In the genomic region with DNA sequence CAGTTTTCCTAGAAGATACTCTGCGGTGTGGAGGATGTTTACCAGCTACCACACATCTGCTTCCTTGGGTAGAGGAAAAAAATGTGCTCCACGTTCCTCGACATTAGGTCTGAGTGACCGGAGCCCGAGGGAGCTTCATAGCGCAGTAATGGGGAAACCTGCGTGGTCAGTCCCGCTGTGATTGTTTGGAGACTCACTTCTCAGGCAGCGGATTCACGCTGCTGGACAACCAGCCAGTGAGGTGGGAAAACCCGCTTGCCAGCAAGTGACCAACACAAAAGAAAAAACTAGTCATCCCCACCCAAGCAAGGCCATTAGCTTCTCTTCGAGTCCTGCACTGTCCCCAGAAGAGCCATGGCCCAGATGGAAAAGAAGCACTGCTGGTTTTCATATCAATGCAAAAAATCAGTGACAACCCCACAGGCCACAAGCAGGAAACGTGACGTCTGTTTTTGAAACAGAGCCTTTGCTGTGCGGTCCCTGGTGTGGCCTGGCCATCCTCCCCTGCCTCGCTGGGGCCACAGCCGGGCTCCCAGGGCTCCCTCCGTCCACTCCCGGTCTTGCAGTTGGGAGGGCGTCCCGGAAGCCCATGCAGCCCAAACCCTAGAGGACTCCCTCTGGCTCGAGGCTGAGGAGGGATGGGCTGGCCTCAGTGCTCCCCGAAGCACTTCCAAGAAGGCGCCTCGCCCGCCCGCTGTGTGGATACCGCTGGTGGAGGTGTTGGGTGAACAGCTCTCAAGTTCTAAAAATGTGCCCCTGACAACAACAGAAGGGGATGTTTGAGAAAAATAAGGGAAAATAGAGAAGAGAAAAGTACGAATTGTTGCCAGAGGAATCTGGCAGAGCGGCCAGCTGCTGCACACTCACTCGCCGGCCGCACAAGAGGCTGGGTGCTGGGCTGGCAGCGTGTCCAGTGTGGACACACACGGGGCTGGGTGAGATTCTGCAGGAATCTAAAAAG, we compare ENCODE assay signal across 1 cellular context.
TF ChIP-seq lines count a peak whose summit lies in the region.

No MANE protein-coding gene starts in this region.

TF ChIP-seq in HepG2, 621 proteins besides CTCF, POLR2A, EP300 and RAD21:
- TF ChIP-seq TP53 (CRISPR knock-in tag; conservative IDR thresholded peaks at IDR 0.05) = no peak
- TF ChIP-seq, protein P1, sequence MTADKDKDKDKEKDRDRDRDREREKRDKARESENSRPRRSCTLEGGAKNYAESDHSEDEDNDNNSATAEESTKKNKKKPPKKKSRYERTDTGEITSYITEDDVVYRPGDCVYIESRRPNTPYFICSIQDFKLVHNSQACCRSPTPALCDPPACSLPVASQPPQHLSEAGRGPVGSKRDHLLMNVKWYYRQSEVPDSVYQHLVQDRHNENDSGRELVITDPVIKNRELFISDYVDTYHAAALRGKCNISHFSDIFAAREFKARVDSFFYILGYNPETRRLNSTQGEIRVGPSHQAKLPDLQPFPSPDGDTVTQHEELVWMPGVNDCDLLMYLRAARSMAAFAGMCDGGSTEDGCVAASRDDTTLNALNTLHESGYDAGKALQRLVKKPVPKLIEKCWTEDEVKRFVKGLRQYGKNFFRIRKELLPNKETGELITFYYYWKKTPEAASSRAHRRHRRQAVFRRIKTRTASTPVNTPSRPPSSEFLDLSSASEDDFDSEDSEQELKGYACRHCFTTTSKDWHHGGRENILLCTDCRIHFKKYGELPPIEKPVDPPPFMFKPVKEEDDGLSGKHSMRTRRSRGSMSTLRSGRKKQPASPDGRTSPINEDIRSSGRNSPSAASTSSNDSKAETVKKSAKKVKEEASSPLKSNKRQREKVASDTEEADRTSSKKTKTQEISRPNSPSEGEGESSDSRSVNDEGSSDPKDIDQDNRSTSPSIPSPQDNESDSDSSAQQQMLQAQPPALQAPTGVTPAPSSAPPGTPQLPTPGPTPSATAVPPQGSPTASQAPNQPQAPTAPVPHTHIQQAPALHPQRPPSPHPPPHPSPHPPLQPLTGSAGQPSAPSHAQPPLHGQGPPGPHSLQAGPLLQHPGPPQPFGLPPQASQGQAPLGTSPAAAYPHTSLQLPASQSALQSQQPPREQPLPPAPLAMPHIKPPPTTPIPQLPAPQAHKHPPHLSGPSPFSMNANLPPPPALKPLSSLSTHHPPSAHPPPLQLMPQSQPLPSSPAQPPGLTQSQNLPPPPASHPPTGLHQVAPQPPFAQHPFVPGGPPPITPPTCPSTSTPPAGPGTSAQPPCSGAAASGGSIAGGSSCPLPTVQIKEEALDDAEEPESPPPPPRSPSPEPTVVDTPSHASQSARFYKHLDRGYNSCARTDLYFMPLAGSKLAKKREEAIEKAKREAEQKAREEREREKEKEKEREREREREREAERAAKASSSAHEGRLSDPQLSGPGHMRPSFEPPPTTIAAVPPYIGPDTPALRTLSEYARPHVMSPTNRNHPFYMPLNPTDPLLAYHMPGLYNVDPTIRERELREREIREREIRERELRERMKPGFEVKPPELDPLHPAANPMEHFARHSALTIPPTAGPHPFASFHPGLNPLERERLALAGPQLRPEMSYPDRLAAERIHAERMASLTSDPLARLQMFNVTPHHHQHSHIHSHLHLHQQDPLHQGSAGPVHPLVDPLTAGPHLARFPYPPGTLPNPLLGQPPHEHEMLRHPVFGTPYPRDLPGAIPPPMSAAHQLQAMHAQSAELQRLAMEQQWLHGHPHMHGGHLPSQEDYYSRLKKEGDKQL (CRISPR knock-in tag; IDR thresholded peaks at IDR 0.05; ENCODE audit: low read depth) = no peak
- TF ChIP-seq NFRKB (IDR thresholded peaks at IDR 0.05) = no peak
- TF ChIP-seq, protein P2, sequence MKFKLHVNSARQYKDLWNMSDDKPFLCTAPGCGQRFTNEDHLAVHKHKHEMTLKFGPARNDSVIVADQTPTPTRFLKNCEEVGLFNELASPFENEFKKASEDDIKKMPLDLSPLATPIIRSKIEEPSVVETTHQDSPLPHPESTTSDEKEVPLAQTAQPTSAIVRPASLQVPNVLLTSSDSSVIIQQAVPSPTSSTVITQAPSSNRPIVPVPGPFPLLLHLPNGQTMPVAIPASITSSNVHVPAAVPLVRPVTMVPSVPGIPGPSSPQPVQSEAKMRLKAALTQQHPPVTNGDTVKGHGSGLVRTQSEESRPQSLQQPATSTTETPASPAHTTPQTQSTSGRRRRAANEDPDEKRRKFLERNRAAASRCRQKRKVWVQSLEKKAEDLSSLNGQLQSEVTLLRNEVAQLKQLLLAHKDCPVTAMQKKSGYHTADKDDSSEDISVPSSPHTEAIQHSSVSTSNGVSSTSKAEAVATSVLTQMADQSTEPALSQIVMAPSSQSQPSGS (CRISPR knock-in tag; IDR thresholded peaks at IDR 0.05) = no peak
- TF ChIP-seq, protein P3, sequence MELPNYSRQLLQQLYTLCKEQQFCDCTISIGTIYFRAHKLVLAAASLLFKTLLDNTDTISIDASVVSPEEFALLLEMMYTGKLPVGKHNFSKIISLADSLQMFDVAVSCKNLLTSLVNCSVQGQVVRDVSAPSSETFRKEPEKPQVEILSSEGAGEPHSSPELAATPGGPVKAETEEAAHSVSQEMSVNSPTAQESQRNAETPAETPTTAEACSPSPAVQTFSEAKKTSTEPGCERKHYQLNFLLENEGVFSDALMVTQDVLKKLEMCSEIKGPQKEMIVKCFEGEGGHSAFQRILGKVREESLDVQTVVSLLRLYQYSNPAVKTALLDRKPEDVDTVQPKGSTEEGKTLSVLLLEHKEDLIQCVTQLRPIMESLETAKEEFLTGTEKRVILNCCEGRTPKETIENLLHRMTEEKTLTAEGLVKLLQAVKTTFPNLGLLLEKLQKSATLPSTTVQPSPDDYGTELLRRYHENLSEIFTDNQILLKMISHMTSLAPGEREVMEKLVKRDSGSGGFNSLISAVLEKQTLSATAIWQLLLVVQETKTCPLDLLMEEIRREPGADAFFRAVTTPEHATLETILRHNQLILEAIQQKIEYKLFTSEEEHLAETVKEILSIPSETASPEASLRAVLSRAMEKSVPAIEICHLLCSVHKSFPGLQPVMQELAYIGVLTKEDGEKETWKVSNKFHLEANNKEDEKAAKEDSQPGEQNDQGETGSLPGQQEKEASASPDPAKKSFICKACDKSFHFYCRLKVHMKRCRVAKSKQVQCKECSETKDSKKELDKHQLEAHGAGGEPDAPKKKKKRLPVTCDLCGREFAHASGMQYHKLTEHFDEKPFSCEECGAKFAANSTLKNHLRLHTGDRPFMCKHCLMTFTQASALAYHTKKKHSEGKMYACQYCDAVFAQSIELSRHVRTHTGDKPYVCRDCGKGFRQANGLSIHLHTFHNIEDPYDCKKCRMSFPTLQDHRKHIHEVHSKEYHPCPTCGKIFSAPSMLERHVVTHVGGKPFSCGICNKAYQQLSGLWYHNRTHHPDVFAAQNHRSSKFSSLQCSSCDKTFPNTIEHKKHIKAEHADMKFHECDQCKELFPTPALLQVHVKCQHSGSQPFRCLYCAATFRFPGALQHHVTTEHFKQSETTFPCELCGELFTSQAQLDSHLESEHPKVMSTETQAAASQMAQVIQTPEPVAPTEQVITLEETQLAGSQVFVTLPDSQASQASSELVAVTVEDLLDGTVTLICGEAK (IDR thresholded peaks at IDR 0.05) = no peak
- TF ChIP-seq, protein P3 (CRISPR knock-in tag; IDR thresholded peaks at IDR 0.05) = no peak
- no peak for TF ChIP-seq POGZ (CRISPR knock-in tag; IDR thresholded peaks at IDR 0.05)
- TF ChIP-seq ZNF160 (CRISPR knock-in tag; IDR thresholded peaks at IDR 0.05) = no peak
- TF ChIP-seq, protein P4, sequence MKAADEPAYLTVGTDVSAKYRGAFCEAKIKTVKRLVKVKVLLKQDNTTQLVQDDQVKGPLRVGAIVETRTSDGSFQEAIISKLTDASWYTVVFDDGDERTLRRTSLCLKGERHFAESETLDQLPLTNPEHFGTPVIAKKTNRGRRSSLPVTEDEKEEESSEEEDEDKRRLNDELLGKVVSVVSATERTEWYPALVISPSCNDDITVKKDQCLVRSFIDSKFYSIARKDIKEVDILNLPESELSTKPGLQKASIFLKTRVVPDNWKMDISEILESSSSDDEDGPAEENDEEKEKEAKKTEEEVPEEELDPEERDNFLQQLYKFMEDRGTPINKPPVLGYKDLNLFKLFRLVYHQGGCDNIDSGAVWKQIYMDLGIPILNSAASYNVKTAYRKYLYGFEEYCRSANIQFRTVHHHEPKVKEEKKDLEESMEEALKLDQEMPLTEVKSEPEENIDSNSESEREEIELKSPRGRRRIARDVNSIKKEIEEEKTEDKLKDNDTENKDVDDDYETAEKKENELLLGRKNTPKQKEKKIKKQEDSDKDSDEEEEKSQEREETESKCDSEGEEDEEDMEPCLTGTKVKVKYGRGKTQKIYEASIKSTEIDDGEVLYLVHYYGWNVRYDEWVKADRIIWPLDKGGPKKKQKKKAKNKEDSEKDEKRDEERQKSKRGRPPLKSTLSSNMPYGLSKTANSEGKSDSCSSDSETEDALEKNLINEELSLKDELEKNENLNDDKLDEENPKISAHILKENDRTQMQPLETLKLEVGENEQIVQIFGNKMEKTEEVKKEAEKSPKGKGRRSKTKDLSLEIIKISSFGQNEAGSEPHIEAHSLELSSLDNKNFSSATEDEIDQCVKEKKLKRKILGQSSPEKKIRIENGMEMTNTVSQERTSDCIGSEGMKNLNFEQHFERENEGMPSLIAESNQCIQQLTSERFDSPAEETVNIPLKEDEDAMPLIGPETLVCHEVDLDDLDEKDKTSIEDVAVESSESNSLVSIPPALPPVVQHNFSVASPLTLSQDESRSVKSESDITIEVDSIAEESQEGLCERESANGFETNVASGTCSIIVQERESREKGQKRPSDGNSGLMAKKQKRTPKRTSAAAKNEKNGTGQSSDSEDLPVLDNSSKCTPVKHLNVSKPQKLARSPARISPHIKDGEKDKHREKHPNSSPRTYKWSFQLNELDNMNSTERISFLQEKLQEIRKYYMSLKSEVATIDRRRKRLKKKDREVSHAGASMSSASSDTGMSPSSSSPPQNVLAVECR (CRISPR knock-in tag; IDR thresholded peaks at IDR 0.05; ENCODE audit: borderline replicate concordance) = no peak
- no peak for TF ChIP-seq NFYB (CRISPR knock-in tag; IDR thresholded peaks at IDR 0.05)
- no peak for TF ChIP-seq ZNF296 (CRISPR knock-in tag; conservative IDR thresholded peaks at IDR 0.05)
- no peak for TF ChIP-seq ZSCAN22 (CRISPR knock-in tag; IDR thresholded peaks at IDR 0.05)
- no peak for TF ChIP-seq ZNF44 (CRISPR knock-in tag; IDR thresholded peaks at IDR 0.05)
TF ChIP-seq in HepG2: peak in this region for 0.
